ENCODE assay signal across 28 cellular contexts in genomic region chrY:12643949-12644348, GRCh38. TPM values are rescaled to one million over a fixed set of nuclear protein-coding genes. Genes with fewer than 3 reads are reported as not detected.
DNase-seq lines count a peak whose midpoint lies in the region; TF ChIP-seq lines count a peak whose summit lies in the region.
"Had no signal": no experiment of that assay in that cellular context is flagged by ENCODE, and none has a peak within 500 bp of the region (broad histone marks: within the 10 kb centered on the region; RNA-seq: fewer than 3 reads in every experiment).

No MANE protein-coding gene starts in this region.

- H3K4me1 ChIP-seq in mesendoderm (ENCODE audit: control insufficient read depth, low read depth, low read length) = no peaks in the 10 kb centered on the region
- H3K4me1 ChIP-seq: parathyroid adenoma, right atrium auricular region had no signal

- TF ChIP-seq CTCF in cardiac fibroblast (IDR thresholded peaks at IDR 0.05; ENCODE audit: low read depth, low read length) = no peak

- H3K56ac ChIP-seq in mesendoderm (ENCODE audit: low read length) = no peak overlapping the region

- no peak overlapping the region for H3K18ac ChIP-seq in mesendoderm (ENCODE audit: low read length)

- no peak overlapping the region for H2BK5ac ChIP-seq in mesendoderm (ENCODE audit: low read length)

- H3K79me1 ChIP-seq in mesendoderm (ENCODE audit: low read length) = no peaks in the 10 kb centered on the region

- no peaks in the 10 kb centered on the region for H3K36me3 ChIP-seq in mesendoderm (ENCODE audit: control insufficient read depth, insufficient read depth, low read length)
- H3K36me3 ChIP-seq: heart right ventricle, right atrium auricular region had no signal

- no peaks in the 10 kb centered on the region for H3K27me3 ChIP-seq in mesendoderm (ENCODE audit: insufficient read depth, low read length, poor library complexity)
- H3K27me3 ChIP-seq: heart right ventricle, right atrium auricular region had no signal

- no peak overlapping the region for H2BK15ac ChIP-seq in mesendoderm (replicated peaks; ENCODE audit: low read depth)

- H3K9ac ChIP-seq in mesendoderm (ENCODE audit: low read length) = no peak overlapping the region
- H3K9ac ChIP-seq: parathyroid adenoma had no signal

- no peak overlapping the region for H3K4me2 ChIP-seq in mesendoderm (ENCODE audit: low read length)

- WGBS in mesendoderm (ENCODE audit: extremely low coverage, insufficient coverage, low lambda C conversion rate) = no CpG with 5 or more reads among the region's 2 CpGs

- H3K23ac ChIP-seq in mesendoderm (ENCODE audit: low read length) = no peak overlapping the region

- no peak overlapping the region for H2AK5ac ChIP-seq in mesendoderm (ENCODE audit: low read length)

- H2BK120ac ChIP-seq in mesendoderm (ENCODE audit: low read depth, low read length) = no peak overlapping the region

- no peak overlapping the region for H3K4me3 ChIP-seq in cardiac fibroblast (replicated peaks in 1 of 2; ENCODE audit: low read depth in 2 of 2, low read length in 2 of 2)
- H3K4me3 ChIP-seq in mesendoderm (ENCODE audit: low read length) = no peak overlapping the region
- H3K4me3 ChIP-seq: heart right ventricle, lung, right atrium auricular region, SK-N-MC had no signal

- H4K8ac ChIP-seq in mesendoderm (ENCODE audit: low read depth, low read length) = no peak overlapping the region

- H3K27ac ChIP-seq in mesendoderm (ENCODE audit: low read depth, low read length) = no peak overlapping the region
- H3K27ac ChIP-seq: parathyroid adenoma, right atrium auricular region, RWPE1, SK-N-MC, VCaP had no signal

- H3K4ac ChIP-seq in mesendoderm (ENCODE audit: low read depth, low read length) = no peak overlapping the region

- peak; percentile 48 for DNase-seq in EH (ENCODE audit: low read depth)
- DNase-seq in M059J (ENCODE audit: low read depth) = peak; percentile 32
- DNase-seq in cardiac fibroblast (ENCODE audit: low read depth in 2 of 2) = peak; percentile 6 to 56
- DNase-seq in mesendoderm = peak; percentile 51
- DNase-seq in KG1 (lab: John Stamatoyannopoulos, UW) = no peak
- no peak for DNase-seq in NCI-H1417 treated with DMSO at 0.1 percent for 48 hours (lab: John Stamatoyannopoulos, UW)
- DNase-seq in NCI-H2081 (lab: John Stamatoyannopoulos, UW) = no peak
- no peak for DNase-seq in NCI-H1092 (lab: John Stamatoyannopoulos, UW)
- DNase-seq: activated CD4-positive, alpha-beta T cell treated with anti-CD3 and anti-CD28 coated beads, Interleukin-2, amount 10 ng/mL, durations not matched to agents 24 days and 14 days; activated T-cell treated with anti-CD3 and anti-CD28 coated beads, Interleukin-2, amount 50 U/mL, for 4 hours; C1 segment of cervical spinal cord; COR-L47; DMS79 treated with DMSO at 0.1 percent for 48 hours; heart right ventricle; NCI-H1105 treated with DMSO at 0.1 percent for 48 hours; NCI-H2029 treated with DMSO at 0.1 percent for 48 hours; NCI-H82; stimulated activated CD4-positive, alpha-beta T cell treated with anti-CD3 and anti-CD28 coated beads, Interleukin-2, amount 100 ng/mL, for 48 hours; T-helper 17 cell; trophoblast cell had no signal

- no peak overlapping the region for H4K5ac ChIP-seq in mesendoderm (ENCODE audit: low read length)

- no peaks in the 10 kb centered on the region for H3K79me2 ChIP-seq in mesendoderm (ENCODE audit: control insufficient read depth, insufficient read depth, low read length)
- H3K79me2 ChIP-seq: parathyroid adenoma had no signal

RNA-seq across cellular contexts. Expression of gene USP9Y, which starts 57.1 kb away (rescaled TPM):
- total RNA-seq in M059J (2014; rRNA removed; shearing (Covaris generic)) = 1.2 and 1.6 TPM in 2 replicates
- 13.2 TPM for polyA plus RNA-seq in mesendoderm (2013, experiment 1 of 2)
- polyA plus RNA-seq in mesendoderm (2013, experiment 2 of 2) = 14.5 TPM
- total RNA-seq: chondrocyte, neural crest cell, right atrium auricular region had no signal

Comparison
In these comparisons a context has a peak if more than half of its experiments do, and no peak if none do; other contexts are left out.
1. DNase-seq: peak in EH (single experiment), M059J (single experiment), cardiac fibroblast (2 of 2) and mesendoderm (single experiment); none in KG1 (single experiment), NCI-H1417 treated with DMSO at 0.1 percent for 48 hours (single experiment), NCI-H2081 (0 of 2) and NCI-H1092 (single experiment).